In the genomic region with DNA sequence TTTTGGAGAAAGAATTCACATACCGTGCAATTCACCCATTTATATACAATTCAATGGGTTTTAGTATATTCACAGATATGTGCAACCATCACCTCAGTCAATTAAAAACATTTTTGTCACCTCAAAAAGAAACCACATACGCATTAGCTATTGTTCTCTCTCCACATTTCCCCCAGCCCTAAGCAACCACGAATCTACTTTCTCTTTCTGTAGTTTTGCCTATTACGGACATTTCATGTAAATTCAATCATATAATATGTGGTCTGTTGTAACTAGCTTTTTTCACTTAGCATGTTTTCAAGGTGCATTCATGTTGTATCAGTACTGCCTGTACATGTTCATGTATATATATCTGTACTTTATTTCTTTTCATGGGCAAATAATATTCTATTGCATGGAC, we compare ENCODE assay signal across 17 cellular contexts.
DNase-seq lines count a peak whose midpoint lies in the region; ATAC-seq and TF ChIP-seq lines count a peak whose summit lies in the region.
"Had no signal": no experiment of that assay in that cellular context is flagged by ENCODE, and none has a peak within 500 bp of the region (broad histone marks: within the 10 kb centered on the region; RNA-seq: fewer than 3 reads in every experiment).

No MANE protein-coding gene starts in this region.

- peaks cover 76% of the 10 kb centered on the region for H3K4me1 Mint-ChIP-seq in CD8-positive, alpha-beta T cell (ENCODE audit: low read depth)
- peaks cover 50% of the 10 kb centered on the region for H3K4me1 Mint-ChIP-seq in activated CD4-positive, alpha-beta memory T cell treated with anti-CD3 and anti-CD28 coated beads, Interleukin-2, amount 10 ng/mL, durations not matched to agents 7 days and 5 days
- peaks cover 63 to 83% of the 10 kb centered on the region in 2 donors for H3K4me1 Mint-ChIP-seq in immature natural killer cell

- TF ChIP-seq CTCF in CD8-positive, alpha-beta T cell (IDR thresholded peaks at IDR 0.05) = no peak

- CTCF ChIA-PET in CD8-positive, alpha-beta T cell (lab: Charles Lee) = interaction anchor here (0.7 to 3.2 kb wide), 6 partner anchors 39 to 140 kb away, joined by 3 to 22 read pairs (median 3); partner anchors contain the start of gene STIM1
- CTCF ChIA-PET in activated CD4-positive, alpha-beta memory T cell treated with anti-CD3 and anti-CD28 coated beads, Interleukin-2, amount 10 ng/mL, durations not matched to agents 7 days and 5 days (lab: Charles Lee) = interaction anchor here (1.0 to 3.6 kb wide), 2 partner anchors 135 to 141 kb away, joined by 3 to 12 read pairs; partner anchors contain the start of gene STIM1

- peaks cover 28% of the 10 kb centered on the region for H3K36me3 Mint-ChIP-seq in CD8-positive, alpha-beta T cell
- peaks cover 50% of the 10 kb centered on the region for H3K36me3 Mint-ChIP-seq in activated CD4-positive, alpha-beta memory T cell treated with anti-CD3 and anti-CD28 coated beads, Interleukin-2, amount 10 ng/mL, durations not matched to agents 7 days and 5 days (ENCODE audit: low read depth)
- H3K36me3 Mint-ChIP-seq in immature natural killer cell = peaks cover 5 to 22% (median 10%) of the 10 kb centered on the region in 3 donors

- peak in 2 of 7 experiments; percentile 7 to 24 for DNase-seq in CD8-positive, alpha-beta T cell
- DNase-seq in activated CD4-positive, alpha-beta memory T cell treated with anti-CD3 and anti-CD28 coated beads, Interleukin-2, amount 10 ng/mL, durations not matched to agents 7 days and 5 days = no peak
- DNase-seq in immature natural killer cell (peak; percentile 49 to 65 (median 58)), ecto neural progenitor cell (ENCODE audit: low spot score) (no peak)
- DNase-seq: KBM-7, NCI-H1105, NCI-H2171, NCI-H774, PC-9, transverse colon had no signal

- peaks cover 9% of the 10 kb centered on the region for H3K9me3 Mint-ChIP-seq in CD8-positive, alpha-beta T cell
- peaks cover 23% of the 10 kb centered on the region for H3K9me3 Mint-ChIP-seq in activated CD4-positive, alpha-beta memory T cell treated with anti-CD3 and anti-CD28 coated beads, Interleukin-2, amount 10 ng/mL, durations not matched to agents 7 days and 5 days
- H3K9me3 Mint-ChIP-seq in immature natural killer cell = peaks cover 1 to 12% (median 9%) of the 10 kb centered on the region in 6 donors

- H3K27ac Mint-ChIP-seq in CD8-positive, alpha-beta T cell = peak overlapping the region; percentile 79
- peak overlapping the region; percentile 1 for H3K27ac Mint-ChIP-seq in activated CD4-positive, alpha-beta memory T cell treated with anti-CD3 and anti-CD28 coated beads, Interleukin-2, amount 10 ng/mL, durations not matched to agents 7 days and 5 days
- H3K27ac Mint-ChIP-seq in immature natural killer cell = peak overlapping the region in 5 of 6 donors; percentile 2 to 63 (median 18)

- no peaks in the 10 kb centered on the region for H3K27me3 Mint-ChIP-seq in CD8-positive, alpha-beta T cell (ENCODE audit: low read depth)
- H3K27me3 Mint-ChIP-seq in activated CD4-positive, alpha-beta memory T cell treated with anti-CD3 and anti-CD28 coated beads, Interleukin-2, amount 10 ng/mL, durations not matched to agents 7 days and 5 days = no peaks in the 10 kb centered on the region
- H3K27me3 Mint-ChIP-seq in immature natural killer cell (ENCODE audit: low read depth in 3 of 3) = peaks cover 0 to 8% (median 1%) of the 10 kb centered on the region in 3 donors

- no peaks in the 10 kb centered on the region for H3K27me3 ChIP-seq in CD8-positive, alpha-beta T cell (ENCODE audit: insufficient read depth, low read length)
- H3K27me3 ChIP-seq: adrenal gland, transverse colon had no signal

- peak overlapping the region; percentile 34 for H3K27ac ChIP-seq in CD8-positive, alpha-beta T cell (ENCODE audit: low read depth, low read length)
- H3K27ac ChIP-seq: parathyroid adenoma, PC-9 had no signal

- H3K4me3 ChIP-seq in CD8-positive, alpha-beta T cell (ENCODE audit: low read depth, low read length) = peak overlapping the region; percentile 28
- H3K4me3 ChIP-seq: PC-9 had no signal

- no peaks in the 10 kb centered on the region for H3K9me3 ChIP-seq in CD8-positive, alpha-beta T cell (ENCODE audit: low read length)
- H3K9me3 ChIP-seq: adrenal gland had no signal

- POLR2A ChIA-PET in CD8-positive, alpha-beta T cell (lab: Charles Lee) = interaction anchor here (0.8 to 1.5 kb wide), 5 partner anchors 11 to 150 kb away, joined by 3 to 9 read pairs (median 3); partner anchors contain the start of gene STIM1
- POLR2A ChIA-PET in activated CD4-positive, alpha-beta memory T cell treated with anti-CD3 and anti-CD28 coated beads, Interleukin-2, amount 10 ng/mL, durations not matched to agents 7 days and 5 days (lab: Charles Lee) = interaction anchor here (1.6 kb wide), 1 partner anchor 135 kb away, joined by 9 read pairs; no protein-coding TSS in a partner anchor

- peak overlapping the region; percentile 51 for H3K4me3 Mint-ChIP-seq in CD8-positive, alpha-beta T cell
- H3K4me3 Mint-ChIP-seq in activated CD4-positive, alpha-beta memory T cell treated with anti-CD3 and anti-CD28 coated beads, Interleukin-2, amount 10 ng/mL, durations not matched to agents 7 days and 5 days = no peak overlapping the region
- H3K4me3 Mint-ChIP-seq in immature natural killer cell = peak overlapping the region; percentile 19 to 71 (median 69)

- peak; percentile 77 for ATAC-seq in CD8-positive, alpha-beta T cell
- ATAC-seq in GM18868 (IDR thresholded peaks at IDR 0.05; ENCODE audit: unreplicated experiment) = peak; percentile 74
- ATAC-seq in HG02798 (IDR thresholded peaks at IDR 0.05; ENCODE audit: poor library complexity, unreplicated experiment) = no peak
- no peak for ATAC-seq in GM19023 (IDR thresholded peaks at IDR 0.05; ENCODE audit: unreplicated experiment)
- ATAC-seq in GM18858 (IDR thresholded peaks at IDR 0.05; ENCODE audit: unreplicated experiment) = no peak
- ATAC-seq: left colon had no signal

- intact Hi-C loops in CD8-positive, alpha-beta T cell (cut with DNase I, micrococcal nuclease) = loop anchor here (5.0 kb wide), 3 partner anchors 52 to 82 kb away; no protein-coding TSS in a partner anchor

- H3K36me3 ChIP-seq in CD8-positive, alpha-beta T cell (ENCODE audit: insufficient read depth, low read length) = no peaks in the 10 kb centered on the region
- H3K36me3 ChIP-seq: adrenal gland, transverse colon had no signal

- H3K4me1 ChIP-seq in CD8-positive, alpha-beta T cell (ENCODE audit: insufficient read depth, low read length) = peaks cover 65% of the 10 kb centered on the region
- H3K4me1 ChIP-seq: parathyroid adenoma had no signal

Comparison
In these comparisons a context has a peak if more than half of its experiments do, and no peak if none do; other contexts are left out.
1. ATAC-seq: peak in CD8-positive, alpha-beta T cell (single experiment) and GM18868 (single experiment); none in HG02798 (single experiment), GM19023 (single experiment) and GM18858 (single experiment).
2. DNase-seq: peak in immature natural killer cell (3 of 3); none in activated CD4-positive, alpha-beta memory T cell treated with anti-CD3 and anti-CD28 coated beads, Interleukin-2, amount 10 ng/mL, durations not matched to agents 7 days and 5 days (single experiment) and ecto neural progenitor cell (single experiment).
3. H3K27ac Mint-ChIP-seq: peak in every context shown above with its lines; median percentile 79 in CD8-positive, alpha-beta T cell; 18 in immature natural killer cell; 1 in activated CD4-positive, alpha-beta memory T cell treated with anti-CD3 and anti-CD28 coated beads, Interleukin-2, amount 10 ng/mL, durations not matched to agents 7 days and 5 days.